23 cellular contexts compared by ENCODE assay signal in genomic region chr17:72691601-72692000, GRCh38.
A peak's percentile ranks its signal among the peaks of the same experiment; 100 is the strongest.
DNase-seq lines count a peak whose midpoint lies in the region; ATAC-seq, FAIRE-seq and TF ChIP-seq lines count a peak whose summit lies in the region.
"Had no signal": no experiment of that assay in that cellular context is flagged by ENCODE, and none has a peak within 500 bp of the region (broad histone marks: within the 10 kb centered on the region; RNA-seq: fewer than 3 reads in every experiment).

No MANE protein-coding gene starts in this region.

- H3K4me3 Mint-ChIP-seq in astrocyte (ENCODE audit: unreplicated experiment), result no peak overlapping the region
- H3K4me3 Mint-ChIP-seq in activated T-helper 2 cell treated with anti-CD3 and anti-CD28 coated beads, Interferon-gamma antibody, Interleukin-2, Interleukin-4, amounts not matched to agents 10 μg/mL and 5 μg/mL and 100 μg/mL, durations not matched to agents 14 hours and 24 hours and 36 hours (ENCODE audit: low read depth), result no peak overlapping the region
- H3K4me3 Mint-ChIP-seq: activated CD4-positive, alpha-beta T cell treated with anti-CD3 and anti-CD28 coated beads, Interleukin-2, amount 10 ng/mL, durations not matched to agents 7 days and 5 days; immature natural killer cell; type B pancreatic cell had no signal

- H3K9me3 Mint-ChIP-seq in astrocyte (ENCODE audit: unreplicated experiment), result peaks cover 5% of the 10 kb centered on the region
- H3K9me3 Mint-ChIP-seq in activated T-helper 2 cell treated with anti-CD3 and anti-CD28 coated beads, Interferon-gamma antibody, Interleukin-2, Interleukin-4, amounts not matched to agents 10 μg/mL and 5 μg/mL and 100 μg/mL, durations not matched to agents 14 hours and 24 hours and 36 hours, result no peaks in the 10 kb centered on the region
- H3K9me3 Mint-ChIP-seq: activated CD4-positive, alpha-beta T cell treated with anti-CD3 and anti-CD28 coated beads, Interleukin-2, amount 10 ng/mL, durations not matched to agents 7 days and 5 days; immature natural killer cell; type B pancreatic cell had no signal

- no peaks in the 10 kb centered on the region for H3K79me2 ChIP-seq in astrocyte (ENCODE audit: insufficient read depth, low read length)

- peak overlapping the region; percentile 58 for H3K4me2 ChIP-seq in astrocyte (ENCODE audit: low read length)

- peaks cover 16% of the 10 kb centered on the region for H3K4me1 ChIP-seq in astrocyte (ENCODE audit: insufficient read depth, low read length)
- H3K4me1 ChIP-seq: body of pancreas had no signal

- no peak overlapping the region for H3K27ac Mint-ChIP-seq in astrocyte (ENCODE audit: unreplicated experiment)
- no peak overlapping the region for H3K27ac Mint-ChIP-seq in activated T-helper 2 cell treated with anti-CD3 and anti-CD28 coated beads, Interferon-gamma antibody, Interleukin-2, Interleukin-4, amounts not matched to agents 10 μg/mL and 5 μg/mL and 100 μg/mL, durations not matched to agents 14 hours and 24 hours and 36 hours
- H3K27ac Mint-ChIP-seq: activated CD4-positive, alpha-beta T cell treated with anti-CD3 and anti-CD28 coated beads, Interleukin-2, amount 10 ng/mL, durations not matched to agents 7 days and 5 days; immature natural killer cell; type B pancreatic cell had no signal

- H3K4me1 Mint-ChIP-seq in astrocyte (ENCODE audit: low read depth, unreplicated experiment), result no peaks in the 10 kb centered on the region
- no peaks in the 10 kb centered on the region for H3K4me1 Mint-ChIP-seq in activated T-helper 2 cell treated with anti-CD3 and anti-CD28 coated beads, Interferon-gamma antibody, Interleukin-2, Interleukin-4, amounts not matched to agents 10 μg/mL and 5 μg/mL and 100 μg/mL, durations not matched to agents 14 hours and 24 hours and 36 hours (ENCODE audit: low read depth)
- H3K4me1 Mint-ChIP-seq: activated CD4-positive, alpha-beta T cell treated with anti-CD3 and anti-CD28 coated beads, Interleukin-2, amount 10 ng/mL, durations not matched to agents 7 days and 5 days; immature natural killer cell had no signal

- TF ChIP-seq CTCF in astrocyte (IDR thresholded peaks at IDR 0.05; ENCODE audit: insufficient read depth, low read depth, low read length) (no peak), foreskin fibroblast (IDR thresholded peaks at IDR 0.05; ENCODE audit: low read depth, low read length) (no peak), dorsolateral prefrontal cortex (IDR thresholded peaks at IDR 0.05 in 54 of 56, conservative IDR thresholded peaks at IDR 0.05 in 2 of 56; ENCODE audit: low read depth in 1 of 56, partially characterized antibody in 56 of 56) (no peak)

- no peaks in the 10 kb centered on the region for H4K20me1 ChIP-seq in astrocyte (ENCODE audit: insufficient read depth, low read length)

- H3K27me3 ChIP-seq in astrocyte (ENCODE audit: insufficient read depth, low read length) (no peaks in the 10 kb centered on the region), dorsolateral prefrontal cortex (no peaks in the 10 kb centered on the region)
- H3K27me3 ChIP-seq: BE2C, body of pancreas had no signal

- DNase-seq in AG08395 (ENCODE audit: low spot score) (peak; percentile 73), HCEC 1CT (peak; percentile 90), astrocyte (ENCODE audit: low read depth) (peak; percentile 87), foreskin fibroblast (peak; percentile 81 to 86), amygdala (lab: John Stamatoyannopoulos, UW) (no peak), dorsolateral prefrontal cortex (no peak)
- no peak for DNase-seq in activated T-helper 2 cell treated with anti-CD3 and anti-CD28 coated beads, Interferon-gamma antibody, Interleukin-2, Interleukin-4, amounts not matched to agents 10 μg/mL and 5 μg/mL and 100 μg/mL, durations not matched to agents 14 hours and 24 hours and 36 hours (ENCODE audit: low spot score)
- DNase-seq: activated CD4-positive, alpha-beta T cell treated with anti-CD3 and anti-CD28 coated beads, Interleukin-2, amount 10 ng/mL, durations not matched to agents 7 days and 5 days; activated CD8-positive, alpha-beta memory T cell treated with anti-CD3 and anti-CD28 coated beads, Interleukin-2, amount 50 U/mL, for 48 hours; BE2C; body of pancreas; Calu3; GF-D8; head of caudate nucleus; immature natural killer cell; MV-4-11; NCI-H2029; retina; stimulated activated naive CD8-positive, alpha-beta T cell treated with anti-CD3 and anti-CD28 coated beads, Interleukin-15, Interleukin-2, amounts not matched to agents 100 U/mL and 50 U/mL, for 24 hours had no signal

- no peak overlapping the region for H2AFZ ChIP-seq in astrocyte (ENCODE audit: low read depth, low read length)

- H3K9ac ChIP-seq in astrocyte (ENCODE audit: low read length), result peak overlapping the region; percentile 63

- FAIRE-seq in astrocyte (lab: Jason Lieb, UNC), result peak; percentile 43
- FAIRE-seq: TTC549 had no signal

- peaks cover 6% of the 10 kb centered on the region for H3K27me3 Mint-ChIP-seq in astrocyte (ENCODE audit: low read depth, unreplicated experiment)
- H3K27me3 Mint-ChIP-seq in activated T-helper 2 cell treated with anti-CD3 and anti-CD28 coated beads, Interferon-gamma antibody, Interleukin-2, Interleukin-4, amounts not matched to agents 10 μg/mL and 5 μg/mL and 100 μg/mL, durations not matched to agents 14 hours and 24 hours and 36 hours (ENCODE audit: low read depth), result no peaks in the 10 kb centered on the region
- H3K27me3 Mint-ChIP-seq: activated CD4-positive, alpha-beta T cell treated with anti-CD3 and anti-CD28 coated beads, Interleukin-2, amount 10 ng/mL, durations not matched to agents 7 days and 5 days; type B pancreatic cell had no signal

- intact Hi-C loops in dorsolateral prefrontal cortex (cut with DNase I), result loop anchor here in 1 of 2 donors (10.0 kb wide), 1 partner anchor 127 kb away; no protein-coding TSS in a partner anchor
- intact Hi-C loops in activated T-helper 2 cell treated with anti-CD3 and anti-CD28 coated beads, Interferon-gamma antibody, Interleukin-2, Interleukin-4, amounts not matched to agents 10 μg/mL and 5 μg/mL and 100 μg/mL, durations not matched to agents 14 hours and 24 hours and 36 hours (cut with micrococcal nuclease), result no loop called here

- no peaks in the 10 kb centered on the region for H3K36me3 ChIP-seq in astrocyte (ENCODE audit: insufficient read depth, low read length)
- H3K36me3 ChIP-seq: BE2C had no signal

- no peaks in the 10 kb centered on the region for H3K9me3 ChIP-seq in astrocyte (ENCODE audit: insufficient read depth, low read depth, low read length)
- H3K9me3 ChIP-seq: BE2C, body of pancreas had no signal

- H3K27ac ChIP-seq in astrocyte (ENCODE audit: low read depth, low read length) (peak overlapping the region; percentile 91), dorsolateral prefrontal cortex (no peak overlapping the region)
- H3K27ac ChIP-seq: body of pancreas, RWPE1 had no signal

- peaks cover 12% of the 10 kb centered on the region for H3K36me3 Mint-ChIP-seq in astrocyte (ENCODE audit: low read depth, unreplicated experiment)
- H3K36me3 Mint-ChIP-seq in activated T-helper 2 cell treated with anti-CD3 and anti-CD28 coated beads, Interferon-gamma antibody, Interleukin-2, Interleukin-4, amounts not matched to agents 10 μg/mL and 5 μg/mL and 100 μg/mL, durations not matched to agents 14 hours and 24 hours and 36 hours (ENCODE audit: low read depth), result no peaks in the 10 kb centered on the region
- H3K36me3 Mint-ChIP-seq: immature natural killer cell, type B pancreatic cell had no signal

- H3K4me3 ChIP-seq in astrocyte (ENCODE audit: insufficient read depth, low read depth, low read length), result no peak overlapping the region
- no peak overlapping the region for H3K4me3 ChIP-seq in foreskin fibroblast (ENCODE audit: low read depth in 1 of 2, low read length in 2 of 2)
- H3K4me3 ChIP-seq in dorsolateral prefrontal cortex, result no peak overlapping the region
- H3K4me3 ChIP-seq: body of pancreas had no signal

- no peak for ATAC-seq in HG03280 (IDR thresholded peaks at IDR 0.05; ENCODE audit: unreplicated experiment)
- ATAC-seq: body of pancreas; stimulated activated naive CD8-positive, alpha-beta T cell treated with anti-CD3 and anti-CD28 coated beads, Interleukin-15, Interleukin-2, amounts not matched to agents 100 U/mL and 50 U/mL, for 24 hours had no signal

Comparison
In these comparisons a context has a peak if more than half of its experiments do, and no peak if none do; other contexts are left out.
1. DNase-seq: peak in AG08395 (single experiment), HCEC 1CT (single experiment), astrocyte (single experiment) and foreskin fibroblast (2 of 2); none in amygdala (0 of 56), dorsolateral prefrontal cortex (0 of 10) and activated T-helper 2 cell treated with anti-CD3 and anti-CD28 coated beads, Interferon-gamma antibody, Interleukin-2, Interleukin-4, amounts not matched to agents 10 μg/mL and 5 μg/mL and 100 μg/mL, durations not matched to agents 14 hours and 24 hours and 36 hours (single experiment).